Comparison of ENCODE assay signal across 17 cellular contexts in the genomic region with DNA sequence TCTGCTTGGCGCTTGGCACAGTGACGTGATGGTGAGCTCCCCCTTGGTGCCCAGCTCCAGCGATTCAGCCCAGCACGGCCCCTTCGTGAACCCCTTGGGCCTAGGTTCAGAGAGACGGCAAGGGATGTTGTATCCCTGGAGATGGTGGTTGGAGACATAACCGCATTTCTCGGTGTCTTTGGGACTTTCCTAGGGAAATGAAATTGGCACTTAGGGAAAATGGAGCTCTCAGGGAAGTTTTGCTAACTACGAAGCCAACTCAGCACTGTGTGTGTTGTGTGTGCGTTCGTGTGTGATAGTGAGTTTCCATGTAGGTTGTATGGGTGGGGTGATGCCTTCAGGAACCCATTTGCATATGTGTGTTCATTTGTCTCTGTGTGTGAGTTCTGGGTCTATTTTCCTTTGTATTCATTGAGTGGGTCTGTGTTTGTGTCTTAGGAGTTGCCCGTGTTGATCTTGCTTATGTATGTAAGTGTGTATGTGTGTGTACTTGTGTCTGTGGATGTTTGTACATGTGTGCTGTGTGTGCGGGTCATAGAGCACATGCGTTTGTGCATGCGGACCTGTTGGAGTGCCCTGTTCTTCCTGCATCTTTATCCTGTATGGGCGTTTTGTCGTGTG. TPM values are rescaled to one million over a fixed set of nuclear protein-coding genes. Genes with fewer than 3 reads are reported as not detected.
"Had no signal": no experiment of that assay in that cellular context is flagged by ENCODE, and none has a peak within 500 bp of the region (broad histone marks: within the 10 kb centered on the region; RNA-seq: fewer than 3 reads in every experiment).

No MANE protein-coding gene starts in this region.

- H3K9ac ChIP-seq: parathyroid adenoma had no signal

- H3K9me3 ChIP-seq: tibial artery, vagina had no signal

- H3K4me1 ChIP-seq: tibial artery, vagina had no signal

- H3K36me3 ChIP-seq: brain microvascular endothelial cell, tibial artery, vagina had no signal

- H3K4me3 ChIP-seq: tibial artery, vagina had no signal

- H3K79me2 ChIP-seq: parathyroid adenoma had no signal

- H3K27ac ChIP-seq: brain microvascular endothelial cell, parathyroid adenoma, tibial artery, vagina had no signal

- H3K27me3 ChIP-seq: brain microvascular endothelial cell, vagina had no signal

- FAIRE-seq: endometrium had no signal

- DNase-seq: activated CD4-positive, CD25-positive, alpha-beta regulatory T cell treated with anti-CD3 and anti-CD28 coated beads, Interleukin-2, amount 50 U/mL, for 72 hours; activated naive CD4-positive, alpha-beta T cell; anterior cingulate cortex; brain microvascular endothelial cell; dermis blood vessel endothelial cell; left ventricle myocardium superior; mesendoderm; stimulated activated CD4-positive, alpha-beta T cell treated with anti-CD3 and anti-CD28 coated beads, Interleukin-4, amount 100 ng/mL, for 24 hours; stimulated activated naive CD4-positive, alpha-beta T cell; tibial artery had no signal

- ATAC-seq: esophagus mucosa, left ventricle myocardium superior had no signal

RNA-seq across cellular contexts. Expression of a gene that starts 46.4 kb away (rescaled TPM):
- total RNA-seq: activated CD8-positive, alpha-beta memory T cell treated with anti-CD3 and anti-CD28 coated beads for 36 hours; dermis blood vessel endothelial cell; esophagus mucosa; left ventricle myocardium superior; subcutaneous adipose tissue; T-helper 1 cell treated with Interleukin-12 subunit alpha and Interleukin-12 subunit beta and Interleukin-4 antibody, amounts not matched to agents 30 ng/mL and 1 ng/mL, for 36 hours; vagina had no signal
